ENCODE assay signal across 8 cellular contexts in genomic region chr16:77971306-77972131, GRCh38. TPM values are rescaled to one million over a fixed set of nuclear protein-coding genes. Genes with fewer than 3 reads are reported as not detected.
DNase-seq lines count a peak whose midpoint lies in the region; ATAC-seq and TF ChIP-seq lines count a peak whose summit lies in the region.

No MANE protein-coding gene starts in this region.

- no peaks in the 10 kb centered on the region for H3K4me1 Mint-ChIP-seq in central memory CD8-positive, alpha-beta T cell

- intact Hi-C loops in left colon (cut with DNase I, micrococcal nuclease), result loop anchor here (5.0 to 10.0 kb wide), 2 partner anchors 294 to 297 kb away; no protein-coding TSS in a partner anchor

- H3K9me3 Mint-ChIP-seq in central memory CD8-positive, alpha-beta T cell, result no peaks in the 10 kb centered on the region

- peak; percentile 85 for ATAC-seq in HG02642 (IDR thresholded peaks at IDR 0.05; ENCODE audit: poor library complexity, unreplicated experiment)
- ATAC-seq in central memory CD8-positive, alpha-beta T cell (replicated peaks; ENCODE audit: extremely low read depth, poor library complexity, severe bottlenecking), result no peak
- ATAC-seq in left colon, result peak; percentile 76
- no peak for ATAC-seq in GM21825 (IDR thresholded peaks at IDR 0.05; ENCODE audit: unreplicated experiment)

- DNase-seq in GM10266 (ENCODE audit: extremely low spot score), result peak; percentile 52
- peak; percentile 50 for DNase-seq in NCI-H2029 treated with DMSO at 0.1 percent for 48 hours (lab: John Stamatoyannopoulos, UW)
- peak; percentile 43 to 57 (median 54) for DNase-seq in activated CD4-positive, CD25-positive, alpha-beta regulatory T cell (lab: John Stamatoyannopoulos, UW)
- DNase-seq in central memory CD8-positive, alpha-beta T cell (ENCODE audit: low spot score in 2 of 2), result peak; percentile 39 to 59
- DNase-seq in left colon, result peak; percentile 54 to 88
- DNase-seq in stimulated activated CD4-positive, alpha-beta T cell treated with anti-CD3 and anti-CD28 coated beads, Interleukin-2, amount 100 ng/mL, for 48 hours, result peak; percentile 77 to 82

- no peak overlapping the region for H3K27ac Mint-ChIP-seq in central memory CD8-positive, alpha-beta T cell (ENCODE audit: low read depth)

- peak; percentile 74 for TF ChIP-seq CTCF in GM10266 (IDR thresholded peaks at IDR 0.05; ENCODE audit: control insufficient read depth, insufficient read depth, low read depth, missing control alignments)

- H3K27me3 Mint-ChIP-seq in central memory CD8-positive, alpha-beta T cell, result peaks cover 40% of the 10 kb centered on the region

- no peaks in the 10 kb centered on the region for H3K36me3 Mint-ChIP-seq in central memory CD8-positive, alpha-beta T cell (ENCODE audit: insufficient read depth)

- no peak overlapping the region for H3K4me3 Mint-ChIP-seq in central memory CD8-positive, alpha-beta T cell

RNA-seq across cellular contexts. Expression of gene CLEC3A, which starts 50.8 kb away (rescaled TPM):
- not detected for total RNA-seq in left colon

Comparison
In these comparisons a context has a peak if more than half of its experiments do, and no peak if none do; other contexts are left out.
1. ATAC-seq: peak in HG02642 (single experiment) and left colon (single experiment); none in central memory CD8-positive, alpha-beta T cell (single experiment) and GM21825 (single experiment).
2. Peak in every context shown above with its lines, with median percentiles within 50 percentile points of each other: DNase-seq.